Comparison of ENCODE assay signal across 10 cellular contexts in the genomic region with DNA sequence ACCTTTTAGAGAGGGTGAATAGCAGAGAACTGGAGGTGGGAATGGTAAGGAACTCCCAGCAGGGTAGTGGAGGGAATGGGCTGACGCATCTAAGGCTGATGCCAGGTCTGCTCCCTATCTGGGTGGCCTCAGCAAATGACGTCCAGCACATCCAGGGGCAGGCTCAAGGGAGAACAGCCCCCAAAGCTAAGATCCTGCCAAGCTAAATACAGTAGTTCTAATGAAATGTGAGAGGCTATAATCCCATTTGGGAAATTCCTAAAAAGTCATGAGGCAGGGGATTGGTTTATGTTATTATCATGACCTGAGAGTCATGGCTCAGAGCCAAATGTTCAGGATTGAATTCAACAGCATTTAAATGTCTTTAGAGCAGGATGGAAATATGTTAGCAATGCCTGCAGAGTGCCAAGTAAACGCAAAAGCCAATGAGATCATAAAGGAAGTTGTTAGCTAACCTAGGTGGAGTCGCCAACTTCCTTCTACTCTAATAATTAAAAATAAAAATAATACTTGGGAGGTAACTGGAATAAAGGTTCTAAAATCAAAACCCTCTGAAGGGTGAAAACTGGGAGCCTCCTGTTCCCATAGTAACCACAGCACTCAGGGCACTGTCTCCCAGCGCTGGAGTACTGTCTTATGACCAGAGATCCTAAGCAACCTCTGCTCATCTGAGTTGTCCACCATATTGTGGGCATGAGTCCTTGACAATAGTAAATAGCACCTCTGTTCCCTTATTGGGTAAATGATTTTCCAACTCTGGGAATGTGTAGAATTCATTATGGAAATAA. TPM values are rescaled to one million over a fixed set of nuclear protein-coding genes. Genes with fewer than 3 reads are reported as not detected.
DNase-seq lines count a peak whose midpoint lies in the region; ATAC-seq and TF ChIP-seq lines count a peak whose summit lies in the region.
"Had no signal": no experiment of that assay in that cellular context is flagged by ENCODE, and none has a peak within 500 bp of the region (broad histone marks: within the 10 kb centered on the region; RNA-seq: fewer than 3 reads in every experiment).

No MANE protein-coding gene starts in this region.

- no peak overlapping the region for H3K4me3 Mint-ChIP-seq in activated naive CD4-positive, alpha-beta T cell treated with anti-CD3 and anti-CD28 coated beads, Interleukin-2, amount 10 ng/mL, durations not matched to agents 7 days and 5 days

- H3K4me3 ChIP-seq in gastroesophageal sphincter (no peak overlapping the region), gastrocnemius medialis (no peak overlapping the region)
- H3K4me3 ChIP-seq: breast epithelium had no signal

- no peak for TF ChIP-seq EP300 in gastroesophageal sphincter (IDR thresholded peaks at IDR 0.05)

- peaks cover 0 to 11% (median 0%) of the 10 kb centered on the region in 3 donors for H3K4me1 ChIP-seq in gastroesophageal sphincter
- peaks cover 0 to 9% of the 10 kb centered on the region in 2 donors for H3K4me1 ChIP-seq in gastrocnemius medialis
- H3K4me1 ChIP-seq: breast epithelium had no signal

- peak; percentile 77 for ATAC-seq in gastroesophageal sphincter
- ATAC-seq in gastrocnemius medialis, result peak; percentile 65 to 75
- ATAC-seq in HG02970 (IDR thresholded peaks at IDR 0.05; ENCODE audit: low FRiP score, unreplicated experiment), result no peak

- no peak overlapping the region for H3K27ac Mint-ChIP-seq in activated naive CD4-positive, alpha-beta T cell treated with anti-CD3 and anti-CD28 coated beads, Interleukin-2, amount 10 ng/mL, durations not matched to agents 7 days and 5 days

- peaks cover 5% of the 10 kb centered on the region for H3K9me3 Mint-ChIP-seq in activated naive CD4-positive, alpha-beta T cell treated with anti-CD3 and anti-CD28 coated beads, Interleukin-2, amount 10 ng/mL, durations not matched to agents 7 days and 5 days

- no peaks in the 10 kb centered on the region for H3K36me3 ChIP-seq in gastroesophageal sphincter
- H3K36me3 ChIP-seq in gastrocnemius medialis, result no peaks in the 10 kb centered on the region
- H3K36me3 ChIP-seq: breast epithelium had no signal

- peaks cover 13% of the 10 kb centered on the region for H3K27me3 Mint-ChIP-seq in activated naive CD4-positive, alpha-beta T cell treated with anti-CD3 and anti-CD28 coated beads, Interleukin-2, amount 10 ng/mL, durations not matched to agents 7 days and 5 days

- CTCF ChIA-PET in RWPE1 (lab: Yijun Ruan, JAX), result interaction anchor here (0.9 kb wide), 1 partner anchor 12 kb away, joined by 3 read pairs; no protein-coding TSS in a partner anchor
- CTCF ChIA-PET in activated naive CD4-positive, alpha-beta T cell treated with anti-CD3 and anti-CD28 coated beads, Interleukin-2, amount 10 ng/mL, durations not matched to agents 7 days and 5 days (lab: Charles Lee), result interaction anchor here (2.0 kb wide), 1 partner anchor 8 kb away, joined by 5 read pairs; no protein-coding TSS in a partner anchor

- POLR2A ChIA-PET in RWPE1 (lab: Yijun Ruan, JAX; ENCODE audit: low non-redundant PET), result no interaction called here

- no peaks in the 10 kb centered on the region for H3K4me1 Mint-ChIP-seq in activated naive CD4-positive, alpha-beta T cell treated with anti-CD3 and anti-CD28 coated beads, Interleukin-2, amount 10 ng/mL, durations not matched to agents 7 days and 5 days

- no peaks in the 10 kb centered on the region for H3K36me3 Mint-ChIP-seq in activated naive CD4-positive, alpha-beta T cell treated with anti-CD3 and anti-CD28 coated beads, Interleukin-2, amount 10 ng/mL, durations not matched to agents 7 days and 5 days

- peak overlapping the region; percentile 50 for H3K27ac ChIP-seq in RWPE1
- peak overlapping the region in 1 of 4 donors; percentile 23 for H3K27ac ChIP-seq in gastroesophageal sphincter
- H3K27ac ChIP-seq in gastrocnemius medialis, result peak overlapping the region in 2 of 4 donors; percentile 17 to 29
- H3K27ac ChIP-seq: VCaP had no signal

- intact Hi-C loops in gastrocnemius medialis (cut with DNase I; ENCODE audit: low total_unique reads), result no loop called here

- TF ChIP-seq CTCF in RWPE1 (conservative IDR thresholded peaks at IDR 0.05; ENCODE audit: low read depth) (no peak), gastroesophageal sphincter (IDR thresholded peaks at IDR 0.05) (no peak), gastrocnemius medialis (IDR thresholded peaks at IDR 0.05 in 4 of 5, conservative IDR thresholded peaks at IDR 0.05 in 1 of 5) (no peak)

- in situ Hi-C loops in gastrocnemius medialis (cut with MboI; ENCODE audit: low sequenced_read_pairs in 4 of 4), result no loop called here

- WGBS in gastroesophageal sphincter (ENCODE audit: low coverage in 1 of 2), 2 donors, result 2 to 13% methylated on average over 5 of the region's 5 CpGs

- TF ChIP-seq POLR2A in gastroesophageal sphincter (IDR thresholded peaks at IDR 0.05), result no peak
- no peak for TF ChIP-seq POLR2A in gastrocnemius medialis (IDR thresholded peaks at IDR 0.05)

- H3K9me3 ChIP-seq in gastroesophageal sphincter (no peaks in the 10 kb centered on the region), gastrocnemius medialis (no peaks in the 10 kb centered on the region)

- peak; percentile 94 for DNase-seq in HS-27A (ENCODE audit: low read depth)
- peak; percentile 42 for DNase-seq in RWPE1 (ENCODE audit: low spot score)
- no peak for DNase-seq in gastrocnemius medialis
- no peak for DNase-seq in 8988T
- no peak for DNase-seq in Kasumi-1 (lab: John Stamatoyannopoulos, UW)
- no peak for DNase-seq in activated naive CD4-positive, alpha-beta T cell treated with anti-CD3 and anti-CD28 coated beads, Interleukin-2, amount 10 ng/mL, durations not matched to agents 7 days and 5 days

- H3K27me3 ChIP-seq in gastroesophageal sphincter (no peaks in the 10 kb centered on the region), gastrocnemius medialis (no peaks in the 10 kb centered on the region)
- H3K27me3 ChIP-seq: breast epithelium had no signal

RNA-seq across cellular contexts. Expression of gene IYD, which starts 34.8 kb away (rescaled TPM):
- total RNA-seq in gastroesophageal sphincter (not detected), gastrocnemius medialis (under 1 TPM in 2 of 4 donors, not detected in 2; 0.10 to 0.20 TPM)

Comparison
In these comparisons a context has a peak if more than half of its experiments do, and no peak if none do; other contexts are left out.
1. DNase-seq: peak in HS-27A (single experiment) and RWPE1 (single experiment); none in gastrocnemius medialis (0 of 2), 8988T (single experiment), Kasumi-1 (0 of 2) and activated naive CD4-positive, alpha-beta T cell treated with anti-CD3 and anti-CD28 coated beads, Interleukin-2, amount 10 ng/mL, durations not matched to agents 7 days and 5 days (single experiment).